Comparison of ENCODE assay signal across 8 cellular contexts in genomic region chr3:25781758-25782594, GRCh38. TPM values are rescaled to one million over a fixed set of nuclear protein-coding genes. Genes with fewer than 3 reads are reported as not detected.
DNase-seq lines count a peak whose midpoint lies in the region; ATAC-seq and TF ChIP-seq lines count a peak whose summit lies in the region.

No MANE protein-coding gene starts in this region.

- peaks cover 12% of the 10 kb centered on the region for H3K36me3 Mint-ChIP-seq in activated T-cell treated with anti-CD3 and anti-CD28 coated beads, Interleukin-2, amount 50 U/mL, for 4 hours (ENCODE audit: insufficient read depth)

- TF ChIP-seq CTCF in Peyer's patch (IDR thresholded peaks at IDR 0.05) (no peak), thoracic aorta (IDR thresholded peaks at IDR 0.05) (no peak)

- H3K27ac ChIP-seq in Peyer's patch = peak overlapping the region in 2 of 4 donors; percentile 92 to 99
- H3K27ac ChIP-seq in thoracic aorta = no peak overlapping the region

- no peak for DNase-seq in activated T-cell treated with anti-CD3 and anti-CD28 coated beads, Interleukin-2, amount 50 U/mL, for 4 hours
- no peak for DNase-seq in activated T-cell treated with anti-CD3 and anti-CD28 coated beads, Interleukin-2, amount 50 U/mL, for 1 hour
- DNase-seq in Peyer's patch (no peak), germinal center (ENCODE audit: low spot score) (peak; percentile 75), thoracic aorta (ENCODE audit: low spot score) (no peak), NCI-H510A treated with DMSO at 0.1 percent for 48 hours (lab: John Stamatoyannopoulos, UW) (no peak), HCEC 1CT (no peak)

- H3K4me3 ChIP-seq in Peyer's patch = peak overlapping the region; percentile 78 to 96 (median 95)
- H3K4me3 ChIP-seq in thoracic aorta = peak overlapping the region; percentile 74

- H3K4me1 Mint-ChIP-seq in activated T-cell treated with anti-CD3 and anti-CD28 coated beads, Interleukin-2, amount 50 U/mL, for 4 hours (ENCODE audit: low read depth) = peaks cover 45% of the 10 kb centered on the region

- no peaks in the 10 kb centered on the region for H3K9me3 Mint-ChIP-seq in activated T-cell treated with anti-CD3 and anti-CD28 coated beads, Interleukin-2, amount 50 U/mL, for 4 hours

- no peaks in the 10 kb centered on the region for H3K9me3 ChIP-seq in Peyer's patch
- no peaks in the 10 kb centered on the region for H3K9me3 ChIP-seq in thoracic aorta

- H3K36me3 ChIP-seq in Peyer's patch (peaks cover 0 to 13% (median 4%) of the 10 kb centered on the region in 3 donors), thoracic aorta (peaks cover 1% of the 10 kb centered on the region)

- H3K27me3 ChIP-seq in Peyer's patch = no peaks in the 10 kb centered on the region
- no peaks in the 10 kb centered on the region for H3K27me3 ChIP-seq in thoracic aorta (replicated peaks; ENCODE audit: insufficient read depth)

- H3K27me3 Mint-ChIP-seq in activated T-cell treated with anti-CD3 and anti-CD28 coated beads, Interleukin-2, amount 50 U/mL, for 4 hours (ENCODE audit: low read depth) = no peaks in the 10 kb centered on the region

- no peak for ATAC-seq in activated T-cell treated with anti-CD3 and anti-CD28 coated beads, Interleukin-2, amount 50 U/mL, for 4 hours
- ATAC-seq in HG02759 (IDR thresholded peaks at IDR 0.05; ENCODE audit: unreplicated experiment) = peak; percentile 45
- no peak for ATAC-seq in thoracic aorta (ENCODE audit: insufficient number of reproducible peaks, low FRiP score, low read depth)

- TF ChIP-seq POLR2A in Peyer's patch (IDR thresholded peaks at IDR 0.05) = no peak

- H3K4me1 ChIP-seq in Peyer's patch (peaks cover 0 to 10% (median 9%) of the 10 kb centered on the region in 4 donors), thoracic aorta (ENCODE audit: control insufficient read depth in 1 of 2, low read depth in 2 of 2) (peaks cover 0 to 29% of the 10 kb centered on the region in 2 donors)

- H3K4me3 Mint-ChIP-seq in activated T-cell treated with anti-CD3 and anti-CD28 coated beads, Interleukin-2, amount 50 U/mL, for 4 hours = peak overlapping the region; percentile 87

RNA-seq across cellular contexts. Expression of gene NGLY1, which starts 1.3 kb away (rescaled TPM):
- total RNA-seq in activated T-cell treated with anti-CD3 and anti-CD28 coated beads, Interleukin-2, amount 50 U/mL, for 4 hours = 10 to 100 TPM; 43.4 to 48.7 (median 47.7) TPM
- total RNA-seq in Peyer's patch (100 to 1,000 TPM in 1 of 4 donors, 10 to 100 TPM in 3; 32.9 to 101 (median 46.4) TPM), thoracic aorta (10 to 100 TPM; 16.5 to 26.9 TPM)

RNA-seq across cellular contexts. Expression of gene OXSM, which starts 7.9 kb away (rescaled TPM):
- total RNA-seq in activated T-cell treated with anti-CD3 and anti-CD28 coated beads, Interleukin-2, amount 50 U/mL, for 4 hours = 10 to 100 TPM; 11.4 to 12.0 (median 11.6) TPM
- total RNA-seq in Peyer's patch (100 to 1,000 TPM in 1 of 4 donors, 10 to 100 TPM in 1, 1 to 10 TPM in 2; 7.2 to 192 (median 14.0) TPM), thoracic aorta (1 to 10 TPM; 3.8 to 8.4 TPM)
